ENCODE assay signal across 2 cellular contexts in the genomic region with DNA sequence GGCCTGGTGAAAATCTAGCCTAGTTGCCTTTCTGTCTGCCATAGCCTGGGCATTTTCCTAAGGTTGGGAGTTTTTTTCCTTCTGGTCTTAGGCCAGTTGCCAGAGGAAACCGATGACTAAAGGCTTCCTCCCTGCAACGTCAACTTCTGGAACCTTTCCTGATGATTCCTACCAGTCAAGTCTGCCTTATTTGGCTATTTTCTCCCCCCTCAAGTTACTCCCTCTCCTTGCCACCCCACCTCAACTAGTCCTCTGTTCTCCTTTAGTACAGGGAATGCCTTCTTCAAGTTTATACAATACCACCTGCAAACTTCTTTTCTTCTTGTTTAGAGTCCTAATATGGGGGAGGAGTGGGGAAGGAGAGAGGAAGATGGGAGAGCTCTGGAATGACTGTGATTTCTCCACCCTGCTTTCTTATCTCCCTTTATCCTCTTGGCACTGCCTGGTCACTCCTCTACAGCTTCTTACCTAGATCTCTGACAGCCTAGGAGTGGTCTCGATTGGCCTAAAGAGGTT.
TF ChIP-seq lines count a peak whose summit lies in the region.

No MANE protein-coding gene starts in this region.

TF ChIP-seq in liver, 16 proteins besides CTCF, POLR2A, EP300 and RAD21:
- TF ChIP-seq, protein P1, sequence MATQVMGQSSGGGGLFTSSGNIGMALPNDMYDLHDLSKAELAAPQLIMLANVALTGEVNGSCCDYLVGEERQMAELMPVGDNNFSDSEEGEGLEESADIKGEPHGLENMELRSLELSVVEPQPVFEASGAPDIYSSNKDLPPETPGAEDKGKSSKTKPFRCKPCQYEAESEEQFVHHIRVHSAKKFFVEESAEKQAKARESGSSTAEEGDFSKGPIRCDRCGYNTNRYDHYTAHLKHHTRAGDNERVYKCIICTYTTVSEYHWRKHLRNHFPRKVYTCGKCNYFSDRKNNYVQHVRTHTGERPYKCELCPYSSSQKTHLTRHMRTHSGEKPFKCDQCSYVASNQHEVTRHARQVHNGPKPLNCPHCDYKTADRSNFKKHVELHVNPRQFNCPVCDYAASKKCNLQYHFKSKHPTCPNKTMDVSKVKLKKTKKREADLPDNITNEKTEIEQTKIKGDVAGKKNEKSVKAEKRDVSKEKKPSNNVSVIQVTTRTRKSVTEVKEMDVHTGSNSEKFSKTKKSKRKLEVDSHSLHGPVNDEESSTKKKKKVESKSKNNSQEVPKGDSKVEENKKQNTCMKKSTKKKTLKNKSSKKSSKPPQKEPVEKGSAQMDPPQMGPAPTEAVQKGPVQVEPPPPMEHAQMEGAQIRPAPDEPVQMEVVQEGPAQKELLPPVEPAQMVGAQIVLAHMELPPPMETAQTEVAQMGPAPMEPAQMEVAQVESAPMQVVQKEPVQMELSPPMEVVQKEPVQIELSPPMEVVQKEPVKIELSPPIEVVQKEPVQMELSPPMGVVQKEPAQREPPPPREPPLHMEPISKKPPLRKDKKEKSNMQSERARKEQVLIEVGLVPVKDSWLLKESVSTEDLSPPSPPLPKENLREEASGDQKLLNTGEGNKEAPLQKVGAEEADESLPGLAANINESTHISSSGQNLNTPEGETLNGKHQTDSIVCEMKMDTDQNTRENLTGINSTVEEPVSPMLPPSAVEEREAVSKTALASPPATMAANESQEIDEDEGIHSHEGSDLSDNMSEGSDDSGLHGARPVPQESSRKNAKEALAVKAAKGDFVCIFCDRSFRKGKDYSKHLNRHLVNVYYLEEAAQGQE (IDR thresholded peaks at IDR 0.05): no peak
- TF ChIP-seq YY1 (IDR thresholded peaks at IDR 0.05) (no peak), FOXA2 (IDR thresholded peaks at IDR 0.05) (no peak), FOXA1 (IDR thresholded peaks at IDR 0.05) (no peak), SP1 (IDR thresholded peaks at IDR 0.05) (no peak), HNF4G (IDR thresholded peaks at IDR 0.05) (no peak), JUND (IDR thresholded peaks at IDR 0.05) (no peak), TAF1 (conservative IDR thresholded peaks at IDR 0.05) (no peak), NR2F2 (IDR thresholded peaks at IDR 0.05) (no peak), RXRA (IDR thresholded peaks at IDR 0.05) (no peak), MAX (IDR thresholded peaks at IDR 0.05) (no peak), GABPA (IDR thresholded peaks at IDR 0.05 in 1 of 2, conservative IDR thresholded peaks at IDR 0.05 in 1 of 2) (no peak), HNF4A (conservative IDR thresholded peaks at IDR 0.05) (no peak), EGR1 (IDR thresholded peaks at IDR 0.05; ENCODE audit: low read depth in 2 of 2) (no peak)
- TF ChIP-seq, protein P2, sequence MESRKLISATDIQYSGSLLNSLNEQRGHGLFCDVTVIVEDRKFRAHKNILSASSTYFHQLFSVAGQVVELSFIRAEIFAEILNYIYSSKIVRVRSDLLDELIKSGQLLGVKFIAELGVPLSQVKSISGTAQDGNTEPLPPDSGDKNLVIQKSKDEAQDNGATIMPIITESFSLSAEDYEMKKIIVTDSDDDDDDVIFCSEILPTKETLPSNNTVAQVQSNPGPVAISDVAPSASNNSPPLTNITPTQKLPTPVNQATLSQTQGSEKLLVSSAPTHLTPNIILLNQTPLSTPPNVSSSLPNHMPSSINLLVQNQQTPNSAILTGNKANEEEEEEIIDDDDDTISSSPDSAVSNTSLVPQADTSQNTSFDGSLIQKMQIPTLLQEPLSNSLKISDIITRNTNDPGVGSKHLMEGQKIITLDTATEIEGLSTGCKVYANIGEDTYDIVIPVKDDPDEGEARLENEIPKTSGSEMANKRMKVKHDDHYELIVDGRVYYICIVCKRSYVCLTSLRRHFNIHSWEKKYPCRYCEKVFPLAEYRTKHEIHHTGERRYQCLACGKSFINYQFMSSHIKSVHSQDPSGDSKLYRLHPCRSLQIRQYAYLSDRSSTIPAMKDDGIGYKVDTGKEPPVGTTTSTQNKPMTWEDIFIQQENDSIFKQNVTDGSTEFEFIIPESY (IDR thresholded peaks at IDR 0.05): no peak
- TF ChIP-seq, protein P3, sequence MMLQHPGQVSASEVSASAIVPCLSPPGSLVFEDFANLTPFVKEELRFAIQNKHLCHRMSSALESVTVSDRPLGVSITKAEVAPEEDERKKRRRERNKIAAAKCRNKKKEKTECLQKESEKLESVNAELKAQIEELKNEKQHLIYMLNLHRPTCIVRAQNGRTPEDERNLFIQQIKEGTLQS (IDR thresholded peaks at IDR 0.05): no peak

TF ChIP-seq in HepG2, 621 proteins besides CTCF, POLR2A, EP300 and RAD21:
- TF ChIP-seq, protein P4, sequence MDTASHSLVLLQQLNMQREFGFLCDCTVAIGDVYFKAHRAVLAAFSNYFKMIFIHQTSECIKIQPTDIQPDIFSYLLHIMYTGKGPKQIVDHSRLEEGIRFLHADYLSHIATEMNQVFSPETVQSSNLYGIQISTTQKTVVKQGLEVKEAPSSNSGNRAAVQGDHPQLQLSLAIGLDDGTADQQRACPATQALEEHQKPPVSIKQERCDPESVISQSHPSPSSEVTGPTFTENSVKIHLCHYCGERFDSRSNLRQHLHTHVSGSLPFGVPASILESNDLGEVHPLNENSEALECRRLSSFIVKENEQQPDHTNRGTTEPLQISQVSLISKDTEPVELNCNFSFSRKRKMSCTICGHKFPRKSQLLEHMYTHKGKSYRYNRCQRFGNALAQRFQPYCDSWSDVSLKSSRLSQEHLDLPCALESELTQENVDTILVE (CRISPR knock-in tag; IDR thresholded peaks at IDR 0.05): no peak
- no peak for TF ChIP-seq ZSCAN22 (CRISPR knock-in tag; IDR thresholded peaks at IDR 0.05)
- no peak for TF ChIP-seq ZNF460 (CRISPR knock-in tag; IDR thresholded peaks at IDR 0.05; ENCODE audit: borderline replicate concordance)
- no peak for TF ChIP-seq ZSCAN9 (CRISPR knock-in tag; IDR thresholded peaks at IDR 0.05; ENCODE audit: borderline replicate concordance)
- no peak for TF ChIP-seq NPAS2 (CRISPR knock-in tag; IDR thresholded peaks at IDR 0.05; ENCODE audit: borderline replicate concordance)
- no peak for TF ChIP-seq POLR2G (IDR thresholded peaks at IDR 0.05; ENCODE audit: low read depth, low read length)
- no peak for TF ChIP-seq SIX4 (CRISPR knock-in tag; IDR thresholded peaks at IDR 0.05)
- no peak for TF ChIP-seq ZFX (CRISPR knock-in tag; IDR thresholded peaks at IDR 0.05; ENCODE audit: low read depth)
- TF ChIP-seq TGIF2 (CRISPR knock-in tag; IDR thresholded peaks at IDR 0.05): no peak
- TF ChIP-seq, protein P5, sequence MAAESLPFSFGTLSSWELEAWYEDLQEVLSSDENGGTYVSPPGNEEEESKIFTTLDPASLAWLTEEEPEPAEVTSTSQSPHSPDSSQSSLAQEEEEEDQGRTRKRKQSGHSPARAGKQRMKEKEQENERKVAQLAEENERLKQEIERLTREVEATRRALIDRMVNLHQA (CRISPR knock-in tag; IDR thresholded peaks at IDR 0.05): no peak
- TF ChIP-seq, protein P6, sequence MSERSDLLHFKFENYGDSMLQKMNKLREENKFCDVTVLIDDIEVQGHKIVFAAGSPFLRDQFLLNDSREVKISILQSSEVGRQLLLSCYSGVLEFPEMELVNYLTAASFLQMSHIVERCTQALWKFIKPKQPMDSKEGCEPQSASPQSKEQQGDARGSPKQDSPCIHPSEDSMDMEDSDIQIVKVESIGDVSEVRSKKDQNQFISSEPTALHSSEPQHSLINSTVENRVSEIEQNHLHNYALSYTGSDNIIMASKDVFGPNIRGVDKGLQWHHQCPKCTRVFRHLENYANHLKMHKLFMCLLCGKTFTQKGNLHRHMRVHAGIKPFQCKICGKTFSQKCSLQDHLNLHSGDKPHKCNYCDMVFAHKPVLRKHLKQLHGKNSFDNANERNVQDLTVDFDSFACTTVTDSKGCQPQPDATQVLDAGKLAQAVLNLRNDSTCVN (CRISPR knock-in tag; IDR thresholded peaks at IDR 0.05; ENCODE audit: borderline replicate concordance): no peak
- TF ChIP-seq ZNF235 (CRISPR knock-in tag; IDR thresholded peaks at IDR 0.05; ENCODE audit: borderline replicate concordance): no peak
- TF ChIP-seq, protein P7, sequence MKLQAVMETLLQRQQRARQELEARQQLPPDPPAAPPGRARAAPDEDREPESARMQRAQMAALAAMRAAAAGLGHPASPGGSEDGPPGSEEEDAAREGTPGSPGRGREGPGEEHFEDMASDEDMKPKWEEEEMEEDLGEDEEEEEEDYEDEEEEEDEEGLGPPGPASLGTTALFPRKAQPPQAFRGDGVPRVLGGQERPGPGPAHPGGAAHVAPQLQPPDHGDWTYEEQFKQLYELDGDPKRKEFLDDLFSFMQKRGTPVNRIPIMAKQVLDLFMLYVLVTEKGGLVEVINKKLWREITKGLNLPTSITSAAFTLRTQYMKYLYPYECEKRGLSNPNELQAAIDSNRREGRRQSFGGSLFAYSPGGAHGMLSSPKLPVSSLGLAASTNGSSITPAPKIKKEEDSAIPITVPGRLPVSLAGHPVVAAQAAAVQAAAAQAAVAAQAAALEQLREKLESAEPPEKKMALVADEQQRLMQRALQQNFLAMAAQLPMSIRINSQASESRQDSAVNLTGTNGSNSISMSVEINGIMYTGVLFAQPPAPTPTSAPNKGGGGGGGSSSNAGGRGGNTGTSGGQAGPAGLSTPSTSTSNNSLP (IDR thresholded peaks at IDR 0.05; ENCODE audit: low read depth, low read length): no peak
TF ChIP-seq in HepG2: peak in this region for 0.
